Comparison of ENCODE assay signal across 2 cellular contexts in the genomic region with DNA sequence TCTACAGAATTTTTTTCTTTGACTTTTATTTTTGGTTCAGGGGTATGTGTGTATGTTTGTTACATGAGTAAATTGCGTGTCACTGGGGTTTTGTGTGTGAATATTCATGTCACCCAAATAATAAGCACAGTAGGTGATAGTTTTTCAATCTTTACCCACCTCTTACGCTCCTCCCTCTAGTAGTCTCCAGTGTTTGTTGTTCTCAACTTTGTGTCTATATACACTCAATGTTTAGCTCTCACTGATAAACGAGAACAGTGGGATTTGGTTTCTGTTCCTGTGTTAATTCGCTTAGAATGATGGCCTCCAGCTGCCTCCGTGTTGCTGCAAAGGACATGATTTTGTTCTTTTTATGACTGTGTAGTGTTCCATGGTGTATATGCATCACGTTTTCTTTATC.
A peak's percentile ranks its signal among the peaks of the same experiment; 100 is the strongest.
TF ChIP-seq lines count a peak whose summit lies in the region.

No MANE protein-coding gene starts in this region.

TF ChIP-seq in IMR-90, 13 proteins besides CTCF, POLR2A, EP300 and RAD21:
- TF ChIP-seq MXI1 (IDR thresholded peaks at IDR 0.05; ENCODE audit: borderline replicate concordance, low read depth, low read length) (no peak), NFE2L2 (IDR thresholded peaks at IDR 0.05; ENCODE audit: low read depth, low read length) (no peak), MAZ (IDR thresholded peaks at IDR 0.05; ENCODE audit: borderline replicate concordance, low read depth, low read length) (no peak), CHD1 (IDR thresholded peaks at IDR 0.05; ENCODE audit: low read depth, low read length) (no peak), MAFK (IDR thresholded peaks at IDR 0.05; ENCODE audit: low read depth, low read length) (no peak)
- TF ChIP-seq, protein P1, sequence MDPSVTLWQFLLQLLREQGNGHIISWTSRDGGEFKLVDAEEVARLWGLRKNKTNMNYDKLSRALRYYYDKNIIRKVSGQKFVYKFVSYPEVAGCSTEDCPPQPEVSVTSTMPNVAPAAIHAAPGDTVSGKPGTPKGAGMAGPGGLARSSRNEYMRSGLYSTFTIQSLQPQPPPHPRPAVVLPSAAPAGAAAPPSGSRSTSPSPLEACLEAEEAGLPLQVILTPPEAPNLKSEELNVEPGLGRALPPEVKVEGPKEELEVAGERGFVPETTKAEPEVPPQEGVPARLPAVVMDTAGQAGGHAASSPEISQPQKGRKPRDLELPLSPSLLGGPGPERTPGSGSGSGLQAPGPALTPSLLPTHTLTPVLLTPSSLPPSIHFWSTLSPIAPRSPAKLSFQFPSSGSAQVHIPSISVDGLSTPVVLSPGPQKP (IDR thresholded peaks at IDR 0.05; ENCODE audit: borderline replicate concordance, low read depth, low read length) = no peak
TF ChIP-seq in IMR-90: peak in this region for 0.

TF ChIP-seq in HepG2, 621 proteins besides CTCF, POLR2A, EP300 and RAD21:
- no peak for TF ChIP-seq ZNF792 (CRISPR knock-in tag; IDR thresholded peaks at IDR 0.05)
- no peak for TF ChIP-seq FOXP1 (IDR thresholded peaks at IDR 0.05)
- TF ChIP-seq FOXP1 (CRISPR knock-in tag; IDR thresholded peaks at IDR 0.05) = peak; percentile 41; the same call in 1 of the 2 replicates
- TF ChIP-seq, protein P2, sequence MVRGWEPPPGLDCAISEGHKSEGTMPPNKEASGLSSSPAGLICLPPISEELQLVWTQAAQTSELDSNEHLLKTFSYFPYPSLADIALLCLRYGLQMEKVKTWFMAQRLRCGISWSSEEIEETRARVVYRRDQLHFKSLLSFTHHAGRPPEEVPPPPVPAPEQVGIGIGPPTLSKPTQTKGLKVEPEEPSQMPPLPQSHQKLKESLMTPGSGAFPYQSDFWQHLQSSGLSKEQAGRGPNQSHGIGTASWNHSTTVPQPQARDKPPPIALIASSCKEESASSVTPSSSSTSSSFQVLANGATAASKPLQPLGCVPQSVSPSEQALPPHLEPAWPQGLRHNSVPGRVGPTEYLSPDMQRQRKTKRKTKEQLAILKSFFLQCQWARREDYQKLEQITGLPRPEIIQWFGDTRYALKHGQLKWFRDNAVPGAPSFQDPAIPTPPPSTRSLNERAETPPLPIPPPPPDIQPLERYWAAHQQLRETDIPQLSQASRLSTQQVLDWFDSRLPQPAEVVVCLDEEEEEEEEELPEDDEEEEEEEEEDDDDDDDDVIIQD (CRISPR knock-in tag; IDR thresholded peaks at IDR 0.05; ENCODE audit: low read depth) = 0 out of 2 replicates have a peak, but pooled peaks have one; percentile 20
TF ChIP-seq in HepG2: peak in this region for 2.
